1 cellular context compared by ENCODE assay signal in the genomic region with DNA sequence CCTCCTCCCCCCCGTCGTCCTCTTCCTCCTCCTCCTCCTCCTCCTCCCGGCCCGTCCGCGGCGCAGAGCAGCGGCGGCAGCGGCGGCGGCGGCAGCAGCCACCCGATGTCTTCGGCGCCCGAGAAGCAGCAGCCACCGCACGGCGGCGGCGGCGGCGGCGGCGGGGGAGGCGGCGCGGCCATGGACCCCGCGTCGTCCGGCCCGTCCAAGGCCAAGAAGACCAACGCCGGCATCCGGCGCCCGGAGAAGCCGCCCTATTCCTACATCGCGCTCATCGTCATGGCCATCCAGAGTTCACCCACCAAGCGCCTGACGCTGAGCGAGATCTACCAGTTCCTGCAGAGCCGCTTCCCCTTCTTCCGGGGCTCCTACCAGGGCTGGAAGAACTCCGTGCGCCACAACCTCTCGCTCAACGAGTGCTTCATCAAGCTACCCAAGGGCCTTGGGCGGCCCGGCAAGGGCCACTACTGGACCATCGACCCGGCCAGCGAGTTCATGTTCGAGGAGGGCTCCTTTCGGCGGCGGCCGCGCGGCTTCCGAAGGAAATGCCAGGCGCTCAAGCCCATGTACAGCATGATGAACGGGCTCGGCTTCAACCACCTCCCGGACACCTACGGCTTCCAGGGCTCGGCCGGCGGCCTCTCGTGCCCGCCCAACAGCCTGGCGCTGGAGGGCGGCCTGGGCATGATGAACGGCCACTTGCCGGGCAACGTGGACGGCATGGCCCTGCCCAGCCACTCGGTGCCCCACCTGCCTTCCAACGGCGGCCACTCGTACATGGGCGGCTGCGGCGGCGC.
TF ChIP-seq lines count a peak whose summit lies in the region.

A gene (plus strand): TSS at position 63 of the 797 bp plus-strand sequence. CDS start 43 bp downstream, at position 106.

TF ChIP-seq in IMR-90, 13 proteins besides CTCF, POLR2A, EP300 and RAD21 (continued from another document):
- peak; percentile 89 for TF ChIP-seq CHD1 (IDR thresholded peaks at IDR 0.05; ENCODE audit: low read depth, low read length)
